Comparison of ENCODE assay signal across 15 cellular contexts in genomic region chr5:44167540-44167939, GRCh38.
DNase-seq lines count a peak whose midpoint lies in the region; ATAC-seq and TF ChIP-seq lines count a peak whose summit lies in the region.
"Had no signal": no experiment of that assay in that cellular context is flagged by ENCODE, and none has a peak within 500 bp of the region (broad histone marks: within the 10 kb centered on the region; RNA-seq: fewer than 3 reads in every experiment).

No MANE protein-coding gene starts in this region.

- H3K4me2 ChIP-seq in OCI-LY3 (ENCODE audit: low read length): peak overlapping the region; percentile 32

- no peak for DNase-seq in DMS79 (lab: John Stamatoyannopoulos, UW)
- DNase-seq: C1 segment of cervical spinal cord; Calu3; CD4-positive, alpha-beta memory T cell; COR-L47; DMS53; DND-41; GOT3; HFFc6 had no signal

- no peaks in the 10 kb centered on the region for H3K36me3 ChIP-seq in OCI-LY3 (replicated peaks; ENCODE audit: low read depth, low read length)
- H3K36me3 ChIP-seq: HAP-1 had no signal

- no peaks in the 10 kb centered on the region for H3K79me2 ChIP-seq in OCI-LY3 (ENCODE audit: low read length)

- H4K20me1 ChIP-seq in OCI-LY3 (ENCODE audit: insufficient read depth, low read length): no peaks in the 10 kb centered on the region

- peaks cover 21% of the 10 kb centered on the region for H3K4me1 ChIP-seq in OCI-LY3 (ENCODE audit: low read length)
- H3K4me1 ChIP-seq: HAP-1 had no signal

- H2AFZ ChIP-seq in OCI-LY3 (ENCODE audit: low read depth, low read length): no peak overlapping the region

- H3K27me3 ChIP-seq in OCI-LY3 (ENCODE audit: low read depth, low read length): no peaks in the 10 kb centered on the region

- no peak overlapping the region for H3K4me3 ChIP-seq in OCI-LY3 (ENCODE audit: low read length)
- H3K4me3 ChIP-seq: HAP-1 had no signal

- TF ChIP-seq CTCF in OCI-LY3 (IDR thresholded peaks at IDR 0.05; ENCODE audit: low read depth, low read length): no peak

- no peak overlapping the region for H3K9ac ChIP-seq in OCI-LY3 (ENCODE audit: low read length)

- H3K9me3 ChIP-seq in OCI-LY3 (ENCODE audit: insufficient read depth, low read length): 0 out of 2 replicates have a peak, but pooled peaks cover 2% of the 10 kb centered on the region
- H3K9me3 ChIP-seq: HAP-1 had no signal

- ATAC-seq in GM19463 (IDR thresholded peaks at IDR 0.05; ENCODE audit: unreplicated experiment): peak; percentile 66
- peak; percentile 71 for ATAC-seq in HG02938 (IDR thresholded peaks at IDR 0.05; ENCODE audit: unreplicated experiment)
- no peak for ATAC-seq in HG03097 (IDR thresholded peaks at IDR 0.05; ENCODE audit: low FRiP score, unreplicated experiment)
- ATAC-seq in HG03565 (IDR thresholded peaks at IDR 0.05; ENCODE audit: unreplicated experiment): no peak

- H3K27ac ChIP-seq in OCI-LY3 (ENCODE audit: low read length): peak overlapping the region; percentile 49

Comparison
In these comparisons a context has a peak if more than half of its experiments do, and no peak if none do; other contexts are left out.
1. ATAC-seq: peak in GM19463 (single experiment) and HG02938 (single experiment); none in HG03097 (single experiment) and HG03565 (single experiment).